In the genomic region with DNA sequence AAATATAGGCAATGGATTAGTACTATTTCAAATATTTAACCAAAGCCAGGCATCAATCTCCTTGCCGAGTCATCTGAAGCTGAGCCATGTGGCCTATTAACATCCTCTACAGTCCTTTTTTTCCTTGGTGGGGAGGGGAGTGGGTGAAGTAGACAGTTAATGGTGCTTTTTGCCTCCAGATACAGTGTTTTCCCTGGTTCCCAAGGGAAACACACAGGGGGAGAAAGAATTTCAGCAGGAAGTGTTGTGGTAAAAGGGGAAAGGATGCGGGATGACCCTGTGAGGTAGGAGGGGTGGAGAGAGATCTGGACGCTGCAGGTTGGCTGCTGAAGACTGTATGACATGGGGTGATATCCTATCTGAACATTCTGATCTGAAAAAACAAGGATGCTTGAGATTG, we compare ENCODE assay signal across 8 cellular contexts. TPM values are rescaled to one million over a fixed set of nuclear protein-coding genes. Genes with fewer than 3 reads are reported as not detected.
A peak's percentile ranks its signal among the peaks of the same experiment; 100 is the strongest.
DNase-seq lines count a peak whose midpoint lies in the region.

No MANE protein-coding gene starts in this region.

- peaks cover 35% of the 10 kb centered on the region for H3K4me1 ChIP-seq in HUES64 (ENCODE audit: insufficient read depth, low read length)

- DNase-seq in AG20443 (ENCODE audit: low spot score): peak; percentile 24
- DNase-seq in dermis microvascular lymphatic vessel endothelial cell (ENCODE audit: low read depth in 2 of 2): peak; percentile 94 to 97
- peak; percentile 50 for DNase-seq in myocyte (ENCODE audit: low read depth)
- DNase-seq in hippocampal formation (lab: John Stamatoyannopoulos, UW): no peak
- no peak for DNase-seq in NOMO-1 (lab: John Stamatoyannopoulos, UW; ENCODE audit: unreplicated experiment in 2 of 2)
- no peak for DNase-seq in GM19240 (ENCODE audit: insufficient read length, low spot score)
- no peak for DNase-seq in NCI-H187 (lab: John Stamatoyannopoulos, UW)

- H3K4me3 ChIP-seq in HUES64 (ENCODE audit: low read length): no peak overlapping the region

- peaks cover 28% of the 10 kb centered on the region for H3K36me3 ChIP-seq in HUES64 (ENCODE audit: insufficient read depth, low read length)

- peak overlapping the region; percentile 23; the same call in 1 of the 2 replicates for H3K9ac ChIP-seq in HUES64 (ENCODE audit: low read depth, low read length)

- H3K9me3 ChIP-seq in HUES64 (ENCODE audit: insufficient read depth, low read depth, low read length): no peaks in the 10 kb centered on the region

- peak overlapping the region; percentile 54 for H3K27ac ChIP-seq in HUES64 (ENCODE audit: low read depth, low read length)

- no peaks in the 10 kb centered on the region for H3K27me3 ChIP-seq in HUES64 (ENCODE audit: insufficient read depth, low read length)

- WGBS in HUES64: 44% methylated on average over 2 of the region's 3 CpGs

RNA-seq across cellular contexts. Expression of gene CLDN20, which starts 9.6 kb away (rescaled TPM):
- not detected for polyA plus RNA-seq in HUES64 (2013, experiment 1 of 2)
- not detected for polyA plus RNA-seq in HUES64 (2013, experiment 2 of 2)
- not detected in 2 replicates for total RNA-seq in dermis microvascular lymphatic vessel endothelial cell
- 0.45 TPM in 1 of 2 replicates, not detected in the other for total RNA-seq in myocyte
- 0.97 TPM for polyA plus RNA-seq in myocyte (2012)

RNA-seq across cellular contexts. Expression of gene TFB1M, which starts 40.8 kb away (rescaled TPM):
- polyA plus RNA-seq in HUES64 (2013, experiment 1 of 2): 20.7 TPM
- polyA plus RNA-seq in HUES64 (2013, experiment 2 of 2): 18.4 TPM
- total RNA-seq in dermis microvascular lymphatic vessel endothelial cell: 10.2 and 12.1 TPM in 2 replicates
- 8.5 and 9.7 TPM in 2 replicates for total RNA-seq in myocyte
- 14.4 TPM for polyA plus RNA-seq in myocyte (2012)

Comparison
In these comparisons a context has a peak if more than half of its experiments do, and no peak if none do; other contexts are left out.
1. DNase-seq: peak in AG20443 (single experiment), dermis microvascular lymphatic vessel endothelial cell (2 of 2) and myocyte (single experiment); none in hippocampal formation (0 of 2), NOMO-1 (0 of 2), GM19240 (single experiment) and NCI-H187 (0 of 2).